Comparison of ENCODE assay signal across 9 cellular contexts in the genomic region with DNA sequence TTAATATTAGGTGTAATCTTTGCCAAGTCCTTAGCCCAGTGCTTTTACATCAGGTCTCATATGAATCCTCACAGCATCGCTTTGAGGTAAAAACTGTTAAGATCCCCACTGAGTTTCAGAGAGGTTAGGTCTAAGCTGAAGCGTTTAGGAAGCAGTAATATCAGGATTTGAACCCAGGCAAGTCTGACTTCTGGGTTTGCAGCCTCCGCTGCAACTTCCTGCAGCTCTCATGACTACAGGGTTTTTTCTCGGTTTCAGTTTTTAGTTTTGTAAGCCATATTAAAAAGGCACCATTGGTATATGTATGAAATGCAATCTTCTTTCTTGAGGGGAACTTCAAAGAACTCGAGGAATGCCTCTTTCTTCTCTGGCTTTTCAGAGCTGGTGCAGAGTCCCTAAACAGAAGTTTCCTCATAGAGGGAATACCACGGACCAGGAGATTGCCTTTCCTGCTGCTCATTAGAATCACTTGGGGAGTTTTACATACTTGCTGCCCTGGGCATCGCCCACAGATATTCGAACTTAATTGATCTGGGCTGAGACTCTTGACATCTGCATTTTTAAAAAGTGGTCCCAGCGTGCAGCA. TPM values are rescaled to one million over a fixed set of nuclear protein-coding genes. Genes with fewer than 3 reads are reported as not detected.
DNase-seq lines count a peak whose midpoint lies in the region; ATAC-seq, FAIRE-seq and TF ChIP-seq lines count a peak whose summit lies in the region.
"Had no signal": no experiment of that assay in that cellular context is flagged by ENCODE, and none has a peak within 500 bp of the region (broad histone marks: within the 10 kb centered on the region; RNA-seq: fewer than 3 reads in every experiment).

No MANE protein-coding gene starts in this region.

- H3K36me3 ChIP-seq in lower lobe of right lung: no peaks in the 10 kb centered on the region
- H3K36me3 ChIP-seq: thoracic aorta had no signal

- H3K4me1 ChIP-seq in lower lobe of right lung: peaks cover 46% of the 10 kb centered on the region

- H3K4me3 ChIP-seq in lower lobe of right lung: no peak overlapping the region
- H3K4me3 ChIP-seq: thoracic aorta had no signal

- peak overlapping the region; percentile 31 for H3K27ac ChIP-seq in lower lobe of right lung
- H3K27ac ChIP-seq: thoracic aorta had no signal

- DNase-seq in GM12892 (ENCODE audit: insufficient read length): no peak
- DNase-seq in Kasumi-1 (lab: John Stamatoyannopoulos, UW): peak; percentile 2 to 20
- no peak for DNase-seq in lower lobe of right lung
- no peak for DNase-seq in NCI-H774 (lab: John Stamatoyannopoulos, UW)
- DNase-seq in GOT3 (lab: John Stamatoyannopoulos, UW): no peak
- DNase-seq in OCI-M1 (lab: John Stamatoyannopoulos, UW): no peak
- no peak for DNase-seq in cortex of kidney (lab: John Stamatoyannopoulos, UW)

- TF ChIP-seq POLR2A in GM12892 (IDR thresholded peaks at IDR 0.05; ENCODE audit: low read depth, low read length): no peak

- H3K27me3 ChIP-seq in lower lobe of right lung (ENCODE audit: low read depth): no peaks in the 10 kb centered on the region

- TF ChIP-seq CTCF in lower lobe of right lung (IDR thresholded peaks at IDR 0.05): no peak

- peak; percentile 86 for FAIRE-seq in GM12892 (lab: Jason Lieb, UNC)

- no peaks in the 10 kb centered on the region for H3K9me3 ChIP-seq in lower lobe of right lung
- H3K9me3 ChIP-seq: thoracic aorta had no signal

- ATAC-seq in GM21526 (IDR thresholded peaks at IDR 0.05; ENCODE audit: low FRiP score, unreplicated experiment) (peak; percentile 71), lower lobe of right lung (no peak)

- intact Hi-C loops in lower lobe of right lung (cut with DNase I): no loop called here

RNA-seq across cellular contexts. Expression of a gene that starts 6.5 kb away (rescaled TPM):
- 4.6 TPM for polyA plus RNA-seq in GM12892 (2012; ENCODE audit: missing spikeins)
- total RNA-seq in lower lobe of right lung: 29.7 TPM

Comparison
In these comparisons a context has a peak if more than half of its experiments do, and no peak if none do; other contexts are left out.
1. DNase-seq: peak in Kasumi-1 (2 of 2); none in GM12892 (single experiment), lower lobe of right lung (single experiment), NCI-H774 (single experiment), GOT3 (single experiment), OCI-M1 (single experiment) and cortex of kidney (single experiment).